Comparison of ENCODE assay signal across 12 cellular contexts in the genomic region with DNA sequence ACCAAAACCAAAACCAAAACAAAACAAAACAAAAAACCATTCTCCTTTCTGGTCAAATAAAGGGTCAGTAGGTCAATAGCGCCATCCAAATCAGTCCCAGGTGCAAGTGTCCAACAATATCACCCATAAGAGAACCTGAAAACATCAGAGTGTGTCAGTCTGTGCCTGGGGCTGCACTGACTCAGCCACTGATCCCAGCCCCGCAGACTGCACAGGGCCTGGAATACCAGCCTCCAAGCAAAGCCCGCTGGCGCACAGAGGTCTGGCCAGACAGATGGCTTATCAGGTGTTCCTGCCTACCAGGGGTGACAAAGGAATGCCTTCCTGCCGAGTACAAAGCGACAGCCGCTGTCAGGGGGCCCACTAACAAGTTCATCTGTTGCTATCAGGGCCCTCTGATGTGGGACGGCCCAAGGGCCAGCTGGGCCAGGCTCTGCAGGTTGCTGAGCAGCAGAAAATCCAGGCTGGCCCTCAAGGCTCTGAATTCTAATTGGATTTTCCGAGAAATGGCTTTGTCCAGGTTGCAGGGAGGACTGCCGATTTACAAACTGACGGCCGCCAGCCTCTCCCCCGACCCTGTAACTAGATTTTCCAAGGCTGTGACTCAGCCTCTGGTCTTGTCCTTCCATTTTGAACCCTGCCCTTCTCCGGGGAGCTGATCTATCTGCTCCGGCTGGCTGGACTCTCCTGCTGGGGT. TPM values are rescaled to one million over a fixed set of nuclear protein-coding genes. Genes with fewer than 3 reads are reported as not detected.
DNase-seq lines count a peak whose midpoint lies in the region; ATAC-seq, FAIRE-seq and TF ChIP-seq lines count a peak whose summit lies in the region.
"Had no signal": no experiment of that assay in that cellular context is flagged by ENCODE, and none has a peak within 500 bp of the region (broad histone marks: within the 10 kb centered on the region; RNA-seq: fewer than 3 reads in every experiment).

No MANE protein-coding gene starts in this region.

- intact Hi-C loops in pancreas (cut with DNase I) = loop anchor here in 2 of 3 donors (10.0 kb wide), 2 partner anchors 135 to 295 kb away; partner anchors contain the start of gene CTRC (in 1 of the 2)
- intact Hi-C loops in testis (cut with DNase I; ENCODE audit: low total_unique reads) = no loop called here

- no peak for DNase-seq in RWPE2 (ENCODE audit: low spot score)
- DNase-seq in glomerular visceral epithelial cell (ENCODE audit: extremely low spot score) = peak; percentile 25
- DNase-seq in pancreas = peak; percentile 71 to 86 (median 79)
- no peak for DNase-seq in GDM1 (lab: John Stamatoyannopoulos, UW)
- DNase-seq in testis = no peak
- no peak for DNase-seq in GM19240 (ENCODE audit: insufficient read length, low spot score)
- DNase-seq: tibial artery had no signal

- TF ChIP-seq CTCF in RWPE2 (IDR thresholded peaks at IDR 0.05; ENCODE audit: poor library complexity, severe bottlenecking) (no peak), pancreas (IDR thresholded peaks at IDR 0.05) (no peak), testis (IDR thresholded peaks at IDR 0.05) (no peak)

- H3K4me1 ChIP-seq in HUES6 (ENCODE audit: control insufficient read depth, insufficient read depth, low read length) (peaks cover 14% of the 10 kb centered on the region; the same call in 1 of the 2 replicates), RWPE2 (ENCODE audit: insufficient read depth, poor library complexity, severe bottlenecking) (peaks cover 6% of the 10 kb centered on the region), pancreas (peaks cover 37 to 61% (median 41%) of the 10 kb centered on the region in 3 donors), testis (no peaks in the 10 kb centered on the region)
- H3K4me1 ChIP-seq: prostate gland, tibial artery had no signal

- FAIRE-seq in pancreas (lab: Jason Lieb, UNC) = no peak
- FAIRE-seq: islet of Langerhans had no signal

- H3K36me3 ChIP-seq in HUES6 (ENCODE audit: control insufficient read depth, insufficient read depth, low read length) (no peaks in the 10 kb centered on the region), RWPE2 (ENCODE audit: low read depth) (no peaks in the 10 kb centered on the region), pancreas (no peaks in the 10 kb centered on the region), testis (ENCODE audit: low read depth, missing control alignments) (no peaks in the 10 kb centered on the region)
- H3K36me3 ChIP-seq: prostate gland, tibial artery had no signal

- H3K9me3 ChIP-seq in HUES6 (ENCODE audit: control insufficient read depth, insufficient read depth, low read depth, low read length) (peaks cover 2% of the 10 kb centered on the region; the same call in 1 of the 2 replicates), RWPE2 (ENCODE audit: severe bottlenecking) (no peaks in the 10 kb centered on the region), pancreas (no peaks in the 10 kb centered on the region), testis (no peaks in the 10 kb centered on the region)
- H3K9me3 ChIP-seq: prostate gland had no signal

- H3K27me3 ChIP-seq in HUES6 (ENCODE audit: control insufficient read depth, insufficient read depth, low read length) (no peaks in the 10 kb centered on the region), RWPE2 (ENCODE audit: insufficient read depth, poor library complexity, severe bottlenecking) (no peaks in the 10 kb centered on the region), pancreas (no peaks in the 10 kb centered on the region), testis (no peaks in the 10 kb centered on the region)

- H3K27ac ChIP-seq in HUES6 (ENCODE audit: low read depth, low read length) = peak overlapping the region; percentile 13; the same call in 1 of the 2 replicates
- H3K27ac ChIP-seq in RWPE2 (ENCODE audit: poor library complexity, severe bottlenecking) = no peak overlapping the region
- peak overlapping the region; percentile 68 to 83 (median 76) for H3K27ac ChIP-seq in pancreas
- no peak overlapping the region for H3K27ac ChIP-seq in testis
- H3K27ac ChIP-seq: prostate gland, tibial artery had no signal

- ATAC-seq in RWPE2 (ENCODE audit: low read depth) = peak; percentile 71
- ATAC-seq in pancreas = peak; percentile 32 to 73 (median 65)
- no peak for ATAC-seq in HG03521 (IDR thresholded peaks at IDR 0.05; ENCODE audit: unreplicated experiment)

- no peak for TF ChIP-seq POLR2A in testis (IDR thresholded peaks at IDR 0.05)

- no peak overlapping the region; the same call in 1 of the 2 replicates for H3K4me3 ChIP-seq in HUES6 (ENCODE audit: low read depth, low read length)
- H3K4me3 ChIP-seq in RWPE2 (ENCODE audit: severe bottlenecking) = no peak overlapping the region
- no peak overlapping the region for H3K4me3 ChIP-seq in pancreas
- H3K4me3 ChIP-seq in testis = no peak overlapping the region
- H3K4me3 ChIP-seq: prostate gland, tibial artery had no signal

- 14 to 18% methylated on average over 15 of the region's 15 CpGs for WGBS in pancreas, 2 donors
- WGBS in testis, 2 donors = 81 to 82% methylated on average over 14 to 15 of the region's 15 CpGs

- H3K9ac ChIP-seq in HUES6 (ENCODE audit: low read length) = peak overlapping the region; percentile 55

RNA-seq across cellular contexts. Expression of gene TMEM51, which starts 13.7 kb away (rescaled TPM):
- total RNA-seq in pancreas (10 to 100 TPM; 18.4 to 42.1 (median 25.6) TPM), testis (1 to 10 TPM; 5.3 to 7.9 TPM)
- polyA plus RNA-seq in pancreas (10 to 100 TPM; 18.2 to 28.2 TPM), testis (ENCODE audit: insufficient read depth, low read depth, low replicate concordance) (5.3 TPM)
- total RNA-seq: T-helper 2 cell treated with Interferon-gamma antibody and Interleukin-4, amounts not matched to agents 100 ng/mL and 5 ng/mL, for 36 hours had no signal

Comparison
In these comparisons a context has a peak if more than half of its experiments do, and no peak if none do; other contexts are left out.
1. H3K27ac ChIP-seq: peak in HUES6 (single experiment) and pancreas (4 of 4); none in RWPE2 (single experiment) and testis (0 of 2).
2. DNase-seq: peak in glomerular visceral epithelial cell (single experiment) and pancreas (6 of 6); none in RWPE2 (single experiment), GDM1 (single experiment), testis (single experiment) and GM19240 (single experiment).